ENCODE assay signal across 1 cellular context in the genomic region with DNA sequence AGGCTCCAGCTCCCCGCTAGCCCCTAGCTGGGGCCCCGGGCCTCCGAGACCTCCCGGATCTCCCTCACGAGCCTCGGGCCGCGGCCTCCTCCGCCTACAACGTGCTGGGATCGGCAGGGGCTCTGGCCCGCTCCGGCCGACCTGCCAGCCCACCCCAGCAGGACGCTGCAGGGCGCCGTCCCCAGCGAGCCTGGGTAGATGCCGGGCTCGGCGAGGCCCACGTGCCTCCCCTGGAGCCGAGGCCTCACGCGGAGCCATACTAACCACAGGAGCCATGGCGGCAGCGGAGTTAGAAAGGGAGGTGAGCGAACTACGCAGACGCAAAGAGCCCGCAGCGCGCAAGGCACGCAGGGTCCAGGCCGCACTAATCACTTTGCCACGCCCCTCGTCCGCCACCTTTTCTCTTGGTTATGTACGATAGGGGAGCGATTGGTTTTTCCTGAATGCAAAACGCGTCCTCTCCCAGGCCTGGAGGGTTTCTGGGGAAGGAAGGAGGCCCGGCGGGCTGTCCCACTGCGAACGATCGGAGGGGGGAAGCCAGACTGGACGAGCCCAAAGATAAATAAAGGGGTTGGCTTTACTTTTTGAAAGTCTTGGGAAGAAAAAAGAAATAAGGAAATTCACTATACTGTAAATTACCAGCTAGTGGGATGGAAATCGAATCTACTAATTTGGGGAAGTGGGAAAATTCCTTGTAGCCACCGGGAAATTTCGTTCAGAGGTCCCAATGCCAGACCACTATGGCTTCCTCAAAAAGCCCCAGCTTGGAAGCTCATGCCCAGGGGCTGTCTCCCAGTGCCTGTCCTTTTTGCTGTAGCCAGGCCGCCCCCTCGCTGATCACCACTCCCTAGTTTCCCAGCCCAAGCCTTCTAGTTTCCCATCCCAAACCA.
A peak's percentile ranks its signal among the peaks of the same experiment; 100 is the strongest.
TF ChIP-seq lines count a peak whose summit lies in the region.

A gene (minus strand): TSS at position 298 of the 890 bp plus-strand sequence. CDS start 22 bp downstream, at position 276.

TF ChIP-seq in K562, 482 proteins besides CTCF, POLR2A, EP300 and RAD21 (continued from another document and continues in another):
- TF ChIP-seq, protein P1, sequence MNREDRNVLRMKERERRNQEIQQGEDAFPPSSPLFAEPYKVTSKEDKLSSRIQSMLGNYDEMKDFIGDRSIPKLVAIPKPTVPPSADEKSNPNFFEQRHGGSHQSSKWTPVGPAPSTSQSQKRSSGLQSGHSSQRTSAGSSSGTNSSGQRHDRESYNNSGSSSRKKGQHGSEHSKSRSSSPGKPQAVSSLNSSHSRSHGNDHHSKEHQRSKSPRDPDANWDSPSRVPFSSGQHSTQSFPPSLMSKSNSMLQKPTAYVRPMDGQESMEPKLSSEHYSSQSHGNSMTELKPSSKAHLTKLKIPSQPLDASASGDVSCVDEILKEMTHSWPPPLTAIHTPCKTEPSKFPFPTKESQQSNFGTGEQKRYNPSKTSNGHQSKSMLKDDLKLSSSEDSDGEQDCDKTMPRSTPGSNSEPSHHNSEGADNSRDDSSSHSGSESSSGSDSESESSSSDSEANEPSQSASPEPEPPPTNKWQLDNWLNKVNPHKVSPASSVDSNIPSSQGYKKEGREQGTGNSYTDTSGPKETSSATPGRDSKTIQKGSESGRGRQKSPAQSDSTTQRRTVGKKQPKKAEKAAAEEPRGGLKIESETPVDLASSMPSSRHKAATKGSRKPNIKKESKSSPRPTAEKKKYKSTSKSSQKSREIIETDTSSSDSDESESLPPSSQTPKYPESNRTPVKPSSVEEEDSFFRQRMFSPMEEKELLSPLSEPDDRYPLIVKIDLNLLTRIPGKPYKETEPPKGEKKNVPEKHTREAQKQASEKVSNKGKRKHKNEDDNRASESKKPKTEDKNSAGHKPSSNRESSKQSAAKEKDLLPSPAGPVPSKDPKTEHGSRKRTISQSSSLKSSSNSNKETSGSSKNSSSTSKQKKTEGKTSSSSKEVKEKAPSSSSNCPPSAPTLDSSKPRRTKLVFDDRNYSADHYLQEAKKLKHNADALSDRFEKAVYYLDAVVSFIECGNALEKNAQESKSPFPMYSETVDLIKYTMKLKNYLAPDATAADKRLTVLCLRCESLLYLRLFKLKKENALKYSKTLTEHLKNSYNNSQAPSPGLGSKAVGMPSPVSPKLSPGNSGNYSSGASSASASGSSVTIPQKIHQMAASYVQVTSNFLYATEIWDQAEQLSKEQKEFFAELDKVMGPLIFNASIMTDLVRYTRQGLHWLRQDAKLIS (CRISPR knock-in tag; IDR thresholded peaks at IDR 0.05): peak; percentile 92; the same call in 1 of the 2 replicates
- TF ChIP-seq GATA2 (CRISPR knock-in tag; IDR thresholded peaks at IDR 0.05) (no peak), ZC3H11A (IDR thresholded peaks at IDR 0.05; ENCODE audit: low read depth, low read length) (no peak), ZNF764 (CRISPR knock-in tag; IDR thresholded peaks at IDR 0.05; ENCODE audit: low read depth) (no peak), ZNF766 (CRISPR knock-in tag; conservative IDR thresholded peaks at IDR 0.05) (peak; percentile 91), CCAR2 (IDR thresholded peaks at IDR 0.05; ENCODE audit: low read depth, low read length) (no peak), EZH2 (IDR thresholded peaks at IDR 0.05; ENCODE audit: borderline replicate concordance, low read depth, low read length) (no peak), GATAD2A (IDR thresholded peaks at IDR 0.05) (no peak), POLR2H (tag; IDR thresholded peaks at IDR 0.05; ENCODE audit: low read depth) (peak; percentile 86), SMAD1 (IDR thresholded peaks at IDR 0.05; ENCODE audit: low read depth, low read length, partially characterized antibody) (peak; percentile 86), SLC30A9 (CRISPR knock-in tag; IDR thresholded peaks at IDR 0.05) (no peak), ZNF134 (CRISPR knock-in tag; conservative IDR thresholded peaks at IDR 0.05) (no peak; the same call in 1 of the 2 replicates), STAT5A (IDR thresholded peaks at IDR 0.05; ENCODE audit: borderline replicate concordance, low read length) (no peak; the same call in 1 of the 2 replicates), POLR2B (IDR thresholded peaks at IDR 0.05; ENCODE audit: low read depth, partially characterized antibody) (peak; percentile 94), FOXK2 (conservative IDR thresholded peaks at IDR 0.05 in 1 of 2, IDR thresholded peaks at IDR 0.05 in 1 of 2; ENCODE audit: low read depth in 2 of 2) (peak; percentile 87 to 99), RUNX1 (IDR thresholded peaks at IDR 0.05; ENCODE audit: low read depth) (no peak), SMAD3 (CRISPR knock-in tag; conservative IDR thresholded peaks at IDR 0.05) (no peak; the same call in 1 of the 2 replicates), ZNF780A (CRISPR knock-in tag; IDR thresholded peaks at IDR 0.05) (no peak), CEBPB (tag; IDR thresholded peaks at IDR 0.05) (no peak), ZNF778 (CRISPR knock-in tag; IDR thresholded peaks at IDR 0.05) (no peak), CBFB (CRISPR knock-in tag; IDR thresholded peaks at IDR 0.05) (peak; percentile 99), ZNF41 (CRISPR knock-in tag; conservative IDR thresholded peaks at IDR 0.05) (no peak), TCF3 (CRISPR knock-in tag; IDR thresholded peaks at IDR 0.05) (no peak; the same call in none of the 2 replicates), ZNF431 (CRISPR knock-in tag; IDR thresholded peaks at IDR 0.05) (peak; percentile 51; the same call in 1 of the 2 replicates), HMGN3 (IDR thresholded peaks at IDR 0.05; ENCODE audit: borderline replicate concordance, extremely low read depth, insufficient read length, low read depth, low read length) (peak; percentile 40), OTX1 (CRISPR knock-in tag; IDR thresholded peaks at IDR 0.05) (peak; percentile 87; the same call in 1 of the 2 replicates), MEF2A (IDR thresholded peaks at IDR 0.05; ENCODE audit: control insufficient read depth, low read depth, low read length) (no peak), CEBPG (CRISPR knock-in tag; IDR thresholded peaks at IDR 0.05) (no peak; the same call in 1 of the 2 replicates), CEBPG (tag; conservative IDR thresholded peaks at IDR 0.05 in 1 of 2, IDR thresholded peaks at IDR 0.05 in 1 of 2) (no peak), ZSCAN29 (IDR thresholded peaks at IDR 0.05) (0 out of 2 replicates have a peak, but pooled peaks have one; percentile 48), ZNF324 (CRISPR knock-in tag; IDR thresholded peaks at IDR 0.05) (0 out of 2 replicates have a peak, but pooled peaks have one; percentile 35), ZNF644 (tag; IDR thresholded peaks at IDR 0.05; ENCODE audit: low read depth) (no peak; the same call in 1 of the 2 replicates)
- TF ChIP-seq, protein P2, sequence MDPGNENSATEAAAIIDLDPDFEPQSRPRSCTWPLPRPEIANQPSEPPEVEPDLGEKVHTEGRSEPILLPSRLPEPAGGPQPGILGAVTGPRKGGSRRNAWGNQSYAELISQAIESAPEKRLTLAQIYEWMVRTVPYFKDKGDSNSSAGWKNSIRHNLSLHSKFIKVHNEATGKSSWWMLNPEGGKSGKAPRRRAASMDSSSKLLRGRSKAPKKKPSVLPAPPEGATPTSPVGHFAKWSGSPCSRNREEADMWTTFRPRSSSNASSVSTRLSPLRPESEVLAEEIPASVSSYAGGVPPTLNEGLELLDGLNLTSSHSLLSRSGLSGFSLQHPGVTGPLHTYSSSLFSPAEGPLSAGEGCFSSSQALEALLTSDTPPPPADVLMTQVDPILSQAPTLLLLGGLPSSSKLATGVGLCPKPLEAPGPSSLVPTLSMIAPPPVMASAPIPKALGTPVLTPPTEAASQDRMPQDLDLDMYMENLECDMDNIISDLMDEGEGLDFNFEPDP (CRISPR knock-in tag; IDR thresholded peaks at IDR 0.05): peak; percentile 52; the same call in 1 of the 2 replicates
- TF ChIP-seq, protein P3, sequence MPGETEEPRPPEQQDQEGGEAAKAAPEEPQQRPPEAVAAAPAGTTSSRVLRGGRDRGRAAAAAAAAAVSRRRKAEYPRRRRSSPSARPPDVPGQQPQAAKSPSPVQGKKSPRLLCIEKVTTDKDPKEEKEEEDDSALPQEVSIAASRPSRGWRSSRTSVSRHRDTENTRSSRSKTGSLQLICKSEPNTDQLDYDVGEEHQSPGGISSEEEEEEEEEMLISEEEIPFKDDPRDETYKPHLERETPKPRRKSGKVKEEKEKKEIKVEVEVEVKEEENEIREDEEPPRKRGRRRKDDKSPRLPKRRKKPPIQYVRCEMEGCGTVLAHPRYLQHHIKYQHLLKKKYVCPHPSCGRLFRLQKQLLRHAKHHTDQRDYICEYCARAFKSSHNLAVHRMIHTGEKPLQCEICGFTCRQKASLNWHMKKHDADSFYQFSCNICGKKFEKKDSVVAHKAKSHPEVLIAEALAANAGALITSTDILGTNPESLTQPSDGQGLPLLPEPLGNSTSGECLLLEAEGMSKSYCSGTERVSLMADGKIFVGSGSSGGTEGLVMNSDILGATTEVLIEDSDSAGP (CRISPR knock-in tag; IDR thresholded peaks at IDR 0.05): peak; percentile 74; the same call in 1 of the 2 replicates
- TF ChIP-seq, protein P4, sequence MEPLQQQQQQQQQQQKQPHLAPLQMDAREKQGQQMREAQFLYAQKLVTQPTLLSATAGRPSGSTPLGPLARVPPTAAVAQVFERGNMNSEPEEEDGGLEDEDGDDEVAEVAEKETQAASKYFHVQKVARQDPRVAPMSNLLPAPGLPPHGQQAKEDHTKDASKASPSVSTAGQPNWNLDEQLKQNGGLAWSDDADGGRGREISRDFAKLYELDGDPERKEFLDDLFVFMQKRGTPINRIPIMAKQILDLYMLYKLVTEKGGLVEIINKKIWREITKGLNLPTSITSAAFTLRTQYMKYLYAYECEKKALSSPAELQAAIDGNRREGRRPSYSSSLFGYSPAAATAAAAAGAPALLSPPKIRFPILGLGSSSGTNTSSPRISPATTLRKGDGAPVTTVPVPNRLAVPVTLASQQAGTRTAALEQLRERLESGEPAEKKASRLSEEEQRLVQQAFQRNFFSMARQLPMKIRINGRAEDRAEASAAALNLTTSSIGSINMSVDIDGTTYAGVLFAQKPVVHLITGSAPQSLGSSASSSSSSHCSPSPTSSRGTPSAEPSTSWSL (CRISPR knock-in tag; IDR thresholded peaks at IDR 0.05; ENCODE audit: borderline replicate concordance): no peak
- TF ChIP-seq, protein P5, sequence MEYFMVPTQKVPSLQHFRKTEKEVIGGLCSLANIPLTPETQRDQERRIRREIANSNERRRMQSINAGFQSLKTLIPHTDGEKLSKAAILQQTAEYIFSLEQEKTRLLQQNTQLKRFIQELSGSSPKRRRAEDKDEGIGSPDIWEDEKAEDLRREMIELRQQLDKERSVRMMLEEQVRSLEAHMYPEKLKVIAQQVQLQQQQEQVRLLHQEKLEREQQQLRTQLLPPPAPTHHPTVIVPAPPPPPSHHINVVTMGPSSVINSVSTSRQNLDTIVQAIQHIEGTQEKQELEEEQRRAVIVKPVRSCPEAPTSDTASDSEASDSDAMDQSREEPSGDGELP (CRISPR knock-in tag; IDR thresholded peaks at IDR 0.05; ENCODE audit: borderline replicate concordance): peak; percentile 85
- TF ChIP-seq, protein P6, sequence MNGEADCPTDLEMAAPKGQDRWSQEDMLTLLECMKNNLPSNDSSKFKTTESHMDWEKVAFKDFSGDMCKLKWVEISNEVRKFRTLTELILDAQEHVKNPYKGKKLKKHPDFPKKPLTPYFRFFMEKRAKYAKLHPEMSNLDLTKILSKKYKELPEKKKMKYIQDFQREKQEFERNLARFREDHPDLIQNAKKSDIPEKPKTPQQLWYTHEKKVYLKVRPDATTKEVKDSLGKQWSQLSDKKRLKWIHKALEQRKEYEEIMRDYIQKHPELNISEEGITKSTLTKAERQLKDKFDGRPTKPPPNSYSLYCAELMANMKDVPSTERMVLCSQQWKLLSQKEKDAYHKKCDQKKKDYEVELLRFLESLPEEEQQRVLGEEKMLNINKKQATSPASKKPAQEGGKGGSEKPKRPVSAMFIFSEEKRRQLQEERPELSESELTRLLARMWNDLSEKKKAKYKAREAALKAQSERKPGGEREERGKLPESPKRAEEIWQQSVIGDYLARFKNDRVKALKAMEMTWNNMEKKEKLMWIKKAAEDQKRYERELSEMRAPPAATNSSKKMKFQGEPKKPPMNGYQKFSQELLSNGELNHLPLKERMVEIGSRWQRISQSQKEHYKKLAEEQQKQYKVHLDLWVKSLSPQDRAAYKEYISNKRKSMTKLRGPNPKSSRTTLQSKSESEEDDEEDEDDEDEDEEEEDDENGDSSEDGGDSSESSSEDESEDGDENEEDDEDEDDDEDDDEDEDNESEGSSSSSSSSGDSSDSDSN (IDR thresholded peaks at IDR 0.05; ENCODE audit: borderline replicate concordance in 1 of 2, low read depth in 2 of 2, low read length in 2 of 2): peak; percentile 33 to 80; a peak in 1 of 4 replicates
- TF ChIP-seq, protein P7, sequence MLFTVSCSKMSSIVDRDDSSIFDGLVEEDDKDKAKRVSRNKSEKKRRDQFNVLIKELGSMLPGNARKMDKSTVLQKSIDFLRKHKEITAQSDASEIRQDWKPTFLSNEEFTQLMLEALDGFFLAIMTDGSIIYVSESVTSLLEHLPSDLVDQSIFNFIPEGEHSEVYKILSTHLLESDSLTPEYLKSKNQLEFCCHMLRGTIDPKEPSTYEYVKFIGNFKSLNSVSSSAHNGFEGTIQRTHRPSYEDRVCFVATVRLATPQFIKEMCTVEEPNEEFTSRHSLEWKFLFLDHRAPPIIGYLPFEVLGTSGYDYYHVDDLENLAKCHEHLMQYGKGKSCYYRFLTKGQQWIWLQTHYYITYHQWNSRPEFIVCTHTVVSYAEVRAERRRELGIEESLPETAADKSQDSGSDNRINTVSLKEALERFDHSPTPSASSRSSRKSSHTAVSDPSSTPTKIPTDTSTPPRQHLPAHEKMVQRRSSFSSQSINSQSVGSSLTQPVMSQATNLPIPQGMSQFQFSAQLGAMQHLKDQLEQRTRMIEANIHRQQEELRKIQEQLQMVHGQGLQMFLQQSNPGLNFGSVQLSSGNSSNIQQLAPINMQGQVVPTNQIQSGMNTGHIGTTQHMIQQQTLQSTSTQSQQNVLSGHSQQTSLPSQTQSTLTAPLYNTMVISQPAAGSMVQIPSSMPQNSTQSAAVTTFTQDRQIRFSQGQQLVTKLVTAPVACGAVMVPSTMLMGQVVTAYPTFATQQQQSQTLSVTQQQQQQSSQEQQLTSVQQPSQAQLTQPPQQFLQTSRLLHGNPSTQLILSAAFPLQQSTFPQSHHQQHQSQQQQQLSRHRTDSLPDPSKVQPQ (CRISPR knock-in tag; IDR thresholded peaks at IDR 0.05; ENCODE audit: borderline replicate concordance): no peak
- TF ChIP-seq, protein P8, sequence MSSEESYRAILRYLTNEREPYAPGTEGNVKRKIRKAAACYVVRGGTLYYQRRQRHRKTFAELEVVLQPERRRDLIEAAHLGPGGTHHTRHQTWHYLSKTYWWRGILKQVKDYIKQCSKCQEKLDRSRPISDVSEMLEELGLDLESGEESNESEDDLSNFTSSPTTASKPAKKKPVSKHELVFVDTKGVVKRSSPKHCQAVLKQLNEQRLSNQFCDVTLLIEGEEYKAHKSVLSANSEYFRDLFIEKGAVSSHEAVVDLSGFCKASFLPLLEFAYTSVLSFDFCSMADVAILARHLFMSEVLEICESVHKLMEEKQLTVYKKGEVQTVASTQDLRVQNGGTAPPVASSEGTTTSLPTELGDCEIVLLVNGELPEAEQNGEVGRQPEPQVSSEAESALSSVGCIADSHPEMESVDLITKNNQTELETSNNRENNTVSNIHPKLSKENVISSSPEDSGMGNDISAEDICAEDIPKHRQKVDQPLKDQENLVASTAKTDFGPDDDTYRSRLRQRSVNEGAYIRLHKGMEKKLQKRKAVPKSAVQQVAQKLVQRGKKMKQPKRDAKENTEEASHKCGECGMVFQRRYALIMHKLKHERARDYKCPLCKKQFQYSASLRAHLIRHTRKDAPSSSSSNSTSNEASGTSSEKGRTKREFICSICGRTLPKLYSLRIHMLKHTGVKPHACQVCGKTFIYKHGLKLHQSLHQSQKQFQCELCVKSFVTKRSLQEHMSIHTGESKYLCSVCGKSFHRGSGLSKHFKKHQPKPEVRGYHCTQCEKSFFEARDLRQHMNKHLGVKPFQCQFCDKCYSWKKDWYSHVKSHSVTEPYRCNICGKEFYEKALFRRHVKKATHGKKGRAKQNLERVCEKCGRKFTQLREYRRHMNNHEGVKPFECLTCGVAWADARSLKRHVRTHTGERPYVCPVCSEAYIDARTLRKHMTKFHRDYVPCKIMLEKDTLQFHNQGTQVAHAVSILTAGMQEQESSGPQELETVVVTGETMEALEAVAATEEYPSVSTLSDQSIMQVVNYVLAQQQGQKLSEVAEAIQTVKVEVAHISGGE (CRISPR knock-in tag; IDR thresholded peaks at IDR 0.05): peak in 2 of 3 experiments; percentile 38 to 77; a peak in 3 of 6 replicates
